Comparison of ENCODE assay signal across 10 cellular contexts in the genomic region with DNA sequence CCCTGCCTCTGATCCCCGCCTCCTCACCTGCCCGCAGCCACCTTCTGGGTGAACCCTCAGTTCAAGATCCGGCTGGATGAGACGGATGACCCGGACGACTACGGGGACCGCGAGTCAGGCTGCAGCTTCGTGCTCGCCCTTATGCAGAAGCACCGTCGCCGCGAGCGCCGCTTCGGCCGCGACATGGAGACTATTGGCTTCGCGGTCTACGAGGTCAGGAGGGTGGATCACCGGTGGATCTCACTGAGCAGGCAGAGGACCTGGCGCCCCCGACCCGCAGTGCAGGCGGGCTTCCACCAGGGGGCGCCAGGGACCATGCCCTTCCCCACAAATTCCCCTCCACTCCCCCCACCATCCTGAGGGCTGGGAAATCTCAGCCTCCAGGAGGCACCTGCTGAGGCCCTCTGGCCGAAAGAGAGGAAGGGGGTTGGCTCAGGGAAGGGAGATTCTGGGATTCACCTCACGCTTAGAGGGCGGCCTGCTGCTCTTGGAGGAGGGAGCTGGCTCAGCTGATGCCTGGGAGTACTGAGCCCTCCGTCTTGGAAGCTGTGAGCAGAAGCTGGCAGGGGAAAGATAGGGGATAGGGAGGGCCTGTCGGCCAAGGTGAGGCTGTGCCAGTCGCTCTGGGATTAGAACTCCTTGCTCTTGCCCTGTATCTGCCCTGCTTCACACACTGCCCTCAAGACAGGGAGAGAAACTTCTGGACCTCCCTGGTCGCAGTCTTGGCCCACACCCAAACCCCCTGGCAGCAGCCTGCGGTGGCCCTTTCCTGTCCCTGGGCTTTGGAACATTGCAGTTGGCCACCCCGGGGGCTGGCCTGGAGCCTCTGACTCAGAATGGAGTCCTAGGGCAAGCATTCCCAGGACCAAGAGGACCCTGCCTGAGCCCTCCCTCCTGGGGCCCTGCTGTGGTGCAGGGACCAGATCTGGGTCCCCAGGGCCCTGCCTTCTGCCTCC. TPM values are rescaled to one million over a fixed set of nuclear protein-coding genes. Genes with fewer than 3 reads are reported as not detected.
DNase-seq lines count a peak whose midpoint lies in the region; ATAC-seq, FAIRE-seq and TF ChIP-seq lines count a peak whose summit lies in the region.
"Had no signal": no experiment of that assay in that cellular context is flagged by ENCODE, and none has a peak within 500 bp of the region (broad histone marks: within the 10 kb centered on the region; RNA-seq: fewer than 3 reads in every experiment).

No MANE protein-coding gene starts in this region.

- H3K4me2 ChIP-seq in KMS-11 (no peak overlapping the region), H1 (ENCODE audit: insufficient read depth in 1 of 2, low read depth in 2 of 2, low read length in 2 of 2) (peak overlapping the region; percentile 1 to 55; a peak in 3 of 4 replicates)

- 0 out of 3 replicates have a peak, but pooled peaks of 1 of the 2 experiments have one; percentile 17 for TF ChIP-seq EP300 in H1 (IDR thresholded peaks at IDR 0.05; ENCODE audit: borderline replicate concordance in 1 of 2, low read depth in 2 of 2, low read length in 2 of 2)
- TF ChIP-seq EP300 in upper lobe of left lung (IDR thresholded peaks at IDR 0.05), result no peak

- H2BK5ac ChIP-seq in H1 (ENCODE audit: low read depth, low read length), result peak overlapping the region; percentile 52; the same call in 1 of the 2 replicates

- no peak overlapping the region for H3K27ac ChIP-seq in KMS-11
- peak overlapping the region; percentile 60 for H3K27ac ChIP-seq in H1 (ENCODE audit: low read depth, low read length)
- H3K27ac ChIP-seq in upper lobe of left lung, result no peak overlapping the region

- H4K5ac ChIP-seq in H1 (ENCODE audit: insufficient read length, low read depth, low read length), result no peak overlapping the region

- TF ChIP-seq POLR2A in H1 (IDR thresholded peaks at IDR 0.05; ENCODE audit: control extremely low read depth in 1 of 2, low read depth in 2 of 2, low read length in 2 of 2) (no peak; a peak in 1 of 3 replicates), upper lobe of left lung (IDR thresholded peaks at IDR 0.05) (peak in 1 of 4 donors; percentile 5)

- no peaks in the 10 kb centered on the region for H3K23me2 ChIP-seq in H1 (ENCODE audit: low read depth, low read length)

- CTCF ChIA-PET in H1 (lab: Charles Lee; ENCODE audit: partially characterized antibody), result interaction anchor here (0.6 to 11.9 kb wide), 22 partner anchors 8 to 262 kb away, joined by 3 to 184 read pairs (median 5); a partner anchor contains a TSS

- H3K9me3 ChIP-seq in H1 (ENCODE audit: insufficient read depth in 2 of 2, low read depth in 1 of 2, low read length in 1 of 2) (no peaks in the 10 kb centered on the region), upper lobe of left lung (no peaks in the 10 kb centered on the region)

- H3K9ac ChIP-seq in KMS-11 (no peak overlapping the region), H1 (replicated peaks in 1 of 4; ENCODE audit: extremely low read depth in 1 of 4, low read depth in 3 of 4, low read length in 3 of 4) (peak overlapping the region in 1 of 4 experiments; percentile 30; a peak in 2 of 7 replicates)

- no peak overlapping the region; the same call in 1 of the 2 replicates for H2BK20ac ChIP-seq in H1 (ENCODE audit: low read length)

- H3K23ac ChIP-seq in H1 (ENCODE audit: insufficient read length), result no peak overlapping the region

- H3K79me2 ChIP-seq in KMS-11 (ENCODE audit: insufficient read depth, low read depth) (no peaks in the 10 kb centered on the region), H1 (ENCODE audit: control insufficient read depth in 1 of 2, insufficient read depth in 2 of 2, low read length in 2 of 2) (no peaks in the 10 kb centered on the region)

- WGBS in H1 (ENCODE audit: extremely low coverage in 1 of 2, insufficient coverage in 1 of 2, insufficient read length in 1 of 2, insufficient replicate concordance in 2 of 2, low coverage in 1 of 2, low lambda C conversion rate in 2 of 2, missing lambda C conversion rate in 1 of 2), 2 experiments, result 29% methylated on average over 37 of the region's 38 CpGs; no CpG with 5 or more reads in 1 of the 2 experiments
- WGBS in upper lobe of left lung, 2 donors, result 70 to 86% methylated on average over 10 to 32 of the region's 38 CpGs

- FAIRE-seq in H1 (lab: Jason Lieb, UNC), result peak; percentile 78
- FAIRE-seq: A204.1 had no signal

- H2AFZ ChIP-seq in KMS-11 (ENCODE audit: low read depth) (no peak overlapping the region), H1 (ENCODE audit: low read length) (0 out of 2 replicates have a peak overlapping the region, but pooled peaks have one; percentile 14)

- DNase-seq in DMS 273 (lab: John Stamatoyannopoulos, UW; ENCODE audit: unreplicated experiment) (peak; percentile 71), DMS 273 treated with DMSO at 0.1 percent for 48 hours (lab: John Stamatoyannopoulos, UW) (no peak), H1 (ENCODE audit: low read depth in 1 of 2, low spot score in 2 of 2) (peak in 1 of 2 experiments; percentile 95), midbrain (lab: John Stamatoyannopoulos, UW) (peak; percentile 79), upper lobe of left lung (peak; percentile 39 to 88)
- DNase-seq in activated CD4-positive, alpha-beta T cell treated with anti-CD3 and anti-CD28 coated beads for 48 hours, result peak; percentile 64

- H2BK12ac ChIP-seq in H1 (ENCODE audit: low read depth, low read length), result no peak overlapping the region

- no peak overlapping the region for H2AK5ac ChIP-seq in H1 (ENCODE audit: low read depth, low read length)

- peak overlapping the region; percentile 19 for H3K56ac ChIP-seq in H1 (replicated peaks; ENCODE audit: insufficient read length, low read depth, low read length)

- ATAC-seq in upper lobe of left lung (ENCODE audit: low FRiP score in 2 of 2) (peak; percentile 52 to 72), GM21423 (IDR thresholded peaks at IDR 0.05; ENCODE audit: unreplicated experiment) (no peak)

- no peaks in the 10 kb centered on the region for H3K27me3 ChIP-seq in KMS-11 (ENCODE audit: insufficient read depth, low read depth)
- H3K27me3 ChIP-seq in H1 (replicated peaks in 1 of 4; ENCODE audit: control insufficient read depth in 3 of 4, extremely low read depth in 1 of 4, insufficient read depth in 3 of 4, low read length in 3 of 4), result no peaks in the 10 kb centered on the region
- H3K27me3 ChIP-seq in upper lobe of left lung, result no peaks in the 10 kb centered on the region

- H4K91ac ChIP-seq in H1 (replicated peaks; ENCODE audit: insufficient read length, low read length), result no peak overlapping the region

- H3K4me1 ChIP-seq in KMS-11 (ENCODE audit: low read depth, poor library complexity, severe bottlenecking) (no peaks in the 10 kb centered on the region), H1 (replicated peaks in 1 of 4; ENCODE audit: control insufficient read depth in 3 of 4, insufficient read depth in 4 of 4, low read length in 3 of 4) (peaks cover 0 to 14% (median 10%) of the 10 kb centered on the region in 4 experiments; a peak in 6 of 7 replicates), upper lobe of left lung (peaks cover 8 to 30% (median 16%) of the 10 kb centered on the region in 4 donors)

- H2BK120ac ChIP-seq in H1 (replicated peaks; ENCODE audit: low read depth, low read length), result no peak overlapping the region

- H3K18ac ChIP-seq in H1 (ENCODE audit: extremely low read depth, low read length), result no peak overlapping the region

- H4K8ac ChIP-seq in H1 (ENCODE audit: extremely low read depth, insufficient read depth, low read length), result peak overlapping the region; percentile 52; the same call in 1 of the 2 replicates

- no peaks in the 10 kb centered on the region for H3K79me1 ChIP-seq in H1 (ENCODE audit: low read depth, low read length)

- peak; percentile 95 to 96 for TF ChIP-seq RAD21 in H1 (IDR thresholded peaks at IDR 0.05 in 1 of 2, conservative IDR thresholded peaks at IDR 0.05 in 1 of 2; ENCODE audit: low read depth in 2 of 2, low read length in 2 of 2)

- H3K14ac ChIP-seq in H1 (ENCODE audit: insufficient read length), result no peak overlapping the region

- H2BK15ac ChIP-seq in H1 (ENCODE audit: low read length), result no peak overlapping the region

- peak; percentile 90 for TF ChIP-seq CTCF in KMS-11 (conservative IDR thresholded peaks at IDR 0.05; ENCODE audit: low read depth, low read length)
- TF ChIP-seq CTCF in H1 (IDR thresholded peaks at IDR 0.05; ENCODE audit: control extremely low read depth in 1 of 3, insufficient read depth in 1 of 3, low read depth in 1 of 3, low read length in 3 of 3), result peak in 2 of 3 experiments; percentile 97 to 98; a peak in 3 of 4 replicates
- peak; percentile 84 to 93 (median 88) for TF ChIP-seq CTCF in upper lobe of left lung (IDR thresholded peaks at IDR 0.05)

- H4K20me1 ChIP-seq in KMS-11 (ENCODE audit: insufficient read depth), result no peaks in the 10 kb centered on the region
- no peaks in the 10 kb centered on the region for H4K20me1 ChIP-seq in H1 (replicated peaks in 1 of 2; ENCODE audit: control insufficient read depth in 1 of 2, insufficient read depth in 2 of 2, low read length in 2 of 2)

- POLR2A ChIA-PET in H1 (lab: Charles Lee; ENCODE audit: partially characterized antibody), result interaction anchor here (1.0 to 13.9 kb wide), 15 partner anchors 8 to 296 kb away, joined by 3 to 324 read pairs (median 8); a partner anchor contains a TSS

- no peak overlapping the region for H3K4me3 ChIP-seq in KMS-11 (IDR thresholded peaks at IDR 0.05; ENCODE audit: insufficient read depth, low read depth, low read length)
- H3K4me3 ChIP-seq in H1 (ENCODE audit: extremely low read depth in 1 of 4, insufficient read depth in 2 of 4, low read depth in 3 of 4, low read length in 4 of 4), result no peak overlapping the region; a peak in 1 of 8 replicates
- H3K4me3 ChIP-seq in upper lobe of left lung, result no peak overlapping the region

- no peak overlapping the region for H3K4ac ChIP-seq in H1 (replicated peaks; ENCODE audit: insufficient read length, low read depth, low read length)

- H3K36me3 ChIP-seq in KMS-11 (ENCODE audit: insufficient read depth) (no peaks in the 10 kb centered on the region), H1 (ENCODE audit: control insufficient read depth in 2 of 4, insufficient read depth in 4 of 4, low read length in 3 of 4) (peaks cover 22 to 51% (median 36%) of the 10 kb centered on the region in 4 experiments), upper lobe of left lung (peaks cover 25 to 92% (median 72%) of the 10 kb centered on the region in 4 donors)

RNA-seq across cellular contexts. Expression of a gene that starts 23.2 kb away (rescaled TPM):
- total RNA-seq in H1 (2021; fragmentation: NEBNext Ultra II Directional; extraction: Animal tissue kit (Norgen Biotek cat#: 25700)), result 194 and 200 TPM in 2 replicates
- 233 and 337 TPM in 2 replicates for polyA plus RNA-seq in H1 (2011; rRNA removed)
- polyA plus RNA-seq in H1 (2011; cell fraction: cytosol; rRNA removed), result 139 TPM
- 393 TPM for polyA plus RNA-seq in H1 (2011; cell fraction: nucleus; rRNA removed)
- polyA plus RNA-seq in H1 (2012, experiment 1 of 2), result 100.0 to 149 TPM (median 144 TPM) in 4 replicates
- 187 TPM for polyA plus RNA-seq in H1 (2012, experiment 2 of 2)
- 112 TPM for polyA plus RNA-seq in H1 (2013, experiment 1 of 2)
- 99.2 TPM for polyA plus RNA-seq in H1 (2013, experiment 2 of 2)
- polyA minus RNA-seq in H1 (2011; rRNA and poly(A)+ RNA removed), result 147 and 176 TPM in 2 replicates
- 96.6 TPM for polyA minus RNA-seq in H1 (2011; cell fraction: cytosol; rRNA and poly(A)+ RNA removed)
- 108 TPM for polyA minus RNA-seq in H1 (2011; cell fraction: nucleus; rRNA and poly(A)+ RNA removed)
- total RNA-seq in upper lobe of left lung, result 100 to 1,000 TPM; 152 to 327 (median 235) TPM

RNA-seq across cellular contexts. Expression of a gene that starts 34.9 kb away (rescaled TPM):
- total RNA-seq in H1 (2021; fragmentation: NEBNext Ultra II Directional; extraction: Animal tissue kit (Norgen Biotek cat#: 25700)), result not detected in 2 replicates
- 0.15 and 0.31 TPM in 2 replicates for polyA plus RNA-seq in H1 (2011; rRNA removed)
- 0.16 TPM for polyA plus RNA-seq in H1 (2011; cell fraction: cytosol; rRNA removed)
- 0.16 TPM for polyA plus RNA-seq in H1 (2011; cell fraction: nucleus; rRNA removed)
- polyA plus RNA-seq in H1 (2012, experiment 1 of 2), result 0.29 TPM in 1 of 4 replicates, not detected in the others
- not detected for polyA plus RNA-seq in H1 (2012, experiment 2 of 2)
- polyA plus RNA-seq in H1 (2013, experiment 1 of 2), result 0.10 TPM
- 0.17 TPM for polyA plus RNA-seq in H1 (2013, experiment 2 of 2)
- not detected in 2 replicates for polyA minus RNA-seq in H1 (2011; rRNA and poly(A)+ RNA removed)
- polyA minus RNA-seq in H1 (2011; cell fraction: cytosol; rRNA and poly(A)+ RNA removed), result not detected
- not detected for polyA minus RNA-seq in H1 (2011; cell fraction: nucleus; rRNA and poly(A)+ RNA removed)
- total RNA-seq in upper lobe of left lung, result not detected
- total RNA-seq: subcutaneous adipose tissue had no signal

RNA-seq across cellular contexts. Expression of a gene that starts 56.8 kb away (rescaled TPM):
- total RNA-seq in H1 (2021; fragmentation: NEBNext Ultra II Directional; extraction: Animal tissue kit (Norgen Biotek cat#: 25700)), result 31.2 and 34.6 TPM in 2 replicates
- 48.1 and 55.9 TPM in 2 replicates for polyA plus RNA-seq in H1 (2011; rRNA removed)
- 49.0 TPM for polyA plus RNA-seq in H1 (2011; cell fraction: cytosol; rRNA removed)
- polyA plus RNA-seq in H1 (2011; cell fraction: nucleus; rRNA removed), result 52.8 TPM
- 28.2 to 35.6 TPM (median 32.2 TPM) in 4 replicates for polyA plus RNA-seq in H1 (2012, experiment 1 of 2)
- polyA plus RNA-seq in H1 (2012, experiment 2 of 2), result 17.1 TPM
- polyA plus RNA-seq in H1 (2013, experiment 1 of 2), result 13.1 TPM
- polyA plus RNA-seq in H1 (2013, experiment 2 of 2), result 10.8 TPM
- polyA minus RNA-seq in H1 (2011; rRNA and poly(A)+ RNA removed), result 95.6 and 117 TPM in 2 replicates
- 36.3 TPM for polyA minus RNA-seq in H1 (2011; cell fraction: cytosol; rRNA and poly(A)+ RNA removed)
- 67.8 TPM for polyA minus RNA-seq in H1 (2011; cell fraction: nucleus; rRNA and poly(A)+ RNA removed)
- total RNA-seq in upper lobe of left lung, result 10 to 100 TPM in 3 of 6 donors, 1 to 10 TPM in 3; 6.0 to 19.9 (median 8.7) TPM
